1 cellular context compared by ENCODE assay signal in the genomic region with DNA sequence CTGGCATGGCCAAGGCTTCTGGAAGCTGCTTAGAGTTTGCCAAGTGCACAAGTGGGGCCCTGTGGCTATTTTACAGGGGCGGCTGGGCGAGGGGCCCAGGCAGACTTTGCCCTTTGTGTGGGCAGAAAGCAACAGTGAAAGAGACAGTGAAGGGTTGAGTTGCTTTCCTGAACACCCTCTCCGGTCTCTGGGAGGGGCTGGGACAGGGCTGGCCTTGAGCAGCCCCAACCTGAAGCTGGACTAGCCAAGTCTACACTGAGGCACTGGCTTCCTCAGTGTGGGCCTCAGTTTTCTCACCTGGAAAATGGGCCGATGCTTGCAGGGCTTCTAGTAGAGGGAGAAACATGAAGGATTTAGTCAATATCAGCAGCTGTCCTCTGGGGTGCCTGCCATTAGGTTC.
A peak's percentile ranks its signal among the peaks of the same experiment; 100 is the strongest.
TF ChIP-seq lines count a peak whose summit lies in the region.

No MANE protein-coding gene starts in this region.

TF ChIP-seq in H1, 55 proteins besides CTCF, POLR2A, EP300 and RAD21:
- no peak for TF ChIP-seq TEAD4 (IDR thresholded peaks at IDR 0.05; ENCODE audit: low read depth, low read length)
- TF ChIP-seq KDM1A (IDR thresholded peaks at IDR 0.05; ENCODE audit: borderline replicate concordance, low read length) = 0 out of 2 replicates have a peak, but pooled peaks have one; percentile 27
- TF ChIP-seq CEBPB (IDR thresholded peaks at IDR 0.05; ENCODE audit: low read depth, low read length) = no peak
- TF ChIP-seq CTBP2 (IDR thresholded peaks at IDR 0.05; ENCODE audit: borderline replicate concordance, insufficient read depth, insufficient read length, low read length) = no peak
- TF ChIP-seq, protein P1, sequence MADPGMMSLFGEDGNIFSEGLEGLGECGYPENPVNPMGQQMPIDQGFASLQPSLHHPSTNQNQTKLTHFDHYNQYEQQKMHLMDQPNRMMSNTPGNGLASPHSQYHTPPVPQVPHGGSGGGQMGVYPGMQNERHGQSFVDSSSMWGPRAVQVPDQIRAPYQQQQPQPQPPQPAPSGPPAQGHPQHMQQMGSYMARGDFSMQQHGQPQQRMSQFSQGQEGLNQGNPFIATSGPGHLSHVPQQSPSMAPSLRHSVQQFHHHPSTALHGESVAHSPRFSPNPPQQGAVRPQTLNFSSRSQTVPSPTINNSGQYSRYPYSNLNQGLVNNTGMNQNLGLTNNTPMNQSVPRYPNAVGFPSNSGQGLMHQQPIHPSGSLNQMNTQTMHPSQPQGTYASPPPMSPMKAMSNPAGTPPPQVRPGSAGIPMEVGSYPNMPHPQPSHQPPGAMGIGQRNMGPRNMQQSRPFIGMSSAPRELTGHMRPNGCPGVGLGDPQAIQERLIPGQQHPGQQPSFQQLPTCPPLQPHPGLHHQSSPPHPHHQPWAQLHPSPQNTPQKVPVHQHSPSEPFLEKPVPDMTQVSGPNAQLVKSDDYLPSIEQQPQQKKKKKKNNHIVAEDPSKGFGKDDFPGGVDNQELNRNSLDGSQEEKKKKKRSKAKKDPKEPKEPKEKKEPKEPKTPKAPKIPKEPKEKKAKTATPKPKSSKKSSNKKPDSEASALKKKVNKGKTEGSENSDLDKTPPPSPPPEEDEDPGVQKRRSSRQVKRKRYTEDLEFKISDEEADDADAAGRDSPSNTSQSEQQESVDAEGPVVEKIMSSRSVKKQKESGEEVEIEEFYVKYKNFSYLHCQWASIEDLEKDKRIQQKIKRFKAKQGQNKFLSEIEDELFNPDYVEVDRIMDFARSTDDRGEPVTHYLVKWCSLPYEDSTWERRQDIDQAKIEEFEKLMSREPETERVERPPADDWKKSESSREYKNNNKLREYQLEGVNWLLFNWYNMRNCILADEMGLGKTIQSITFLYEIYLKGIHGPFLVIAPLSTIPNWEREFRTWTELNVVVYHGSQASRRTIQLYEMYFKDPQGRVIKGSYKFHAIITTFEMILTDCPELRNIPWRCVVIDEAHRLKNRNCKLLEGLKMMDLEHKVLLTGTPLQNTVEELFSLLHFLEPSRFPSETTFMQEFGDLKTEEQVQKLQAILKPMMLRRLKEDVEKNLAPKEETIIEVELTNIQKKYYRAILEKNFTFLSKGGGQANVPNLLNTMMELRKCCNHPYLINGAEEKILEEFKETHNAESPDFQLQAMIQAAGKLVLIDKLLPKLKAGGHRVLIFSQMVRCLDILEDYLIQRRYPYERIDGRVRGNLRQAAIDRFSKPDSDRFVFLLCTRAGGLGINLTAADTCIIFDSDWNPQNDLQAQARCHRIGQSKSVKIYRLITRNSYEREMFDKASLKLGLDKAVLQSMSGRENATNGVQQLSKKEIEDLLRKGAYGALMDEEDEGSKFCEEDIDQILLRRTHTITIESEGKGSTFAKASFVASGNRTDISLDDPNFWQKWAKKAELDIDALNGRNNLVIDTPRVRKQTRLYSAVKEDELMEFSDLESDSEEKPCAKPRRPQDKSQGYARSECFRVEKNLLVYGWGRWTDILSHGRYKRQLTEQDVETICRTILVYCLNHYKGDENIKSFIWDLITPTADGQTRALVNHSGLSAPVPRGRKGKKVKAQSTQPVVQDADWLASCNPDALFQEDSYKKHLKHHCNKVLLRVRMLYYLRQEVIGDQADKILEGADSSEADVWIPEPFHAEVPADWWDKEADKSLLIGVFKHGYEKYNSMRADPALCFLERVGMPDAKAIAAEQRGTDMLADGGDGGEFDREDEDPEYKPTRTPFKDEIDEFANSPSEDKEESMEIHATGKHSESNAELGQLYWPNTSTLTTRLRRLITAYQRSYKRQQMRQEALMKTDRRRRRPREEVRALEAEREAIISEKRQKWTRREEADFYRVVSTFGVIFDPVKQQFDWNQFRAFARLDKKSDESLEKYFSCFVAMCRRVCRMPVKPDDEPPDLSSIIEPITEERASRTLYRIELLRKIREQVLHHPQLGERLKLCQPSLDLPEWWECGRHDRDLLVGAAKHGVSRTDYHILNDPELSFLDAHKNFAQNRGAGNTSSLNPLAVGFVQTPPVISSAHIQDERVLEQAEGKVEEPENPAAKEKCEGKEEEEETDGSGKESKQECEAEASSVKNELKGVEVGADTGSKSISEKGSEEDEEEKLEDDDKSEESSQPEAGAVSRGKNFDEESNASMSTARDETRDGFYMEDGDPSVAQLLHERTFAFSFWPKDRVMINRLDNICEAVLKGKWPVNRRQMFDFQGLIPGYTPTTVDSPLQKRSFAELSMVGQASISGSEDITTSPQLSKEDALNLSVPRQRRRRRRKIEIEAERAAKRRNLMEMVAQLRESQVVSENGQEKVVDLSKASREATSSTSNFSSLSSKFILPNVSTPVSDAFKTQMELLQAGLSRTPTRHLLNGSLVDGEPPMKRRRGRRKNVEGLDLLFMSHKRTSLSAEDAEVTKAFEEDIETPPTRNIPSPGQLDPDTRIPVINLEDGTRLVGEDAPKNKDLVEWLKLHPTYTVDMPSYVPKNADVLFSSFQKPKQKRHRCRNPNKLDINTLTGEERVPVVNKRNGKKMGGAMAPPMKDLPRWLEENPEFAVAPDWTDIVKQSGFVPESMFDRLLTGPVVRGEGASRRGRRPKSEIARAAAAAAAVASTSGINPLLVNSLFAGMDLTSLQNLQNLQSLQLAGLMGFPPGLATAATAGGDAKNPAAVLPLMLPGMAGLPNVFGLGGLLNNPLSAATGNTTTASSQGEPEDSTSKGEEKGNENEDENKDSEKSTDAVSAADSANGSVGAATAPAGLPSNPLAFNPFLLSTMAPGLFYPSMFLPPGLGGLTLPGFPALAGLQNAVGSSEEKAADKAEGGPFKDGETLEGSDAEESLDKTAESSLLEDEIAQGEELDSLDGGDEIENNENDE (IDR thresholded peaks at IDR 0.05; ENCODE audit: insufficient replicate concordance, low read length) = no peak
- TF ChIP-seq POU5F1 (IDR thresholded peaks at IDR 0.05; ENCODE audit: low read depth, low read length) = no peak
- TF ChIP-seq, protein P2, sequence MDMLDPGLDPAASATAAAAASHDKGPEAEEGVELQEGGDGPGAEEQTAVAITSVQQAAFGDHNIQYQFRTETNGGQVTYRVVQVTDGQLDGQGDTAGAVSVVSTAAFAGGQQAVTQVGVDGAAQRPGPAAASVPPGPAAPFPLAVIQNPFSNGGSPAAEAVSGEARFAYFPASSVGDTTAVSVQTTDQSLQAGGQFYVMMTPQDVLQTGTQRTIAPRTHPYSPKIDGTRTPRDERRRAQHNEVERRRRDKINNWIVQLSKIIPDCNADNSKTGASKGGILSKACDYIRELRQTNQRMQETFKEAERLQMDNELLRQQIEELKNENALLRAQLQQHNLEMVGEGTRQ (IDR thresholded peaks at IDR 0.05; ENCODE audit: low read length) = no peak
- TF ChIP-seq TCF12 (IDR thresholded peaks at IDR 0.05; ENCODE audit: low read depth, low read length) = no peak
TF ChIP-seq in H1: peak in this region for 1.
